9 cellular contexts compared by ENCODE assay signal in genomic region chr12:2179953-2180736, GRCh38.
DNase-seq lines count a peak whose midpoint lies in the region; ATAC-seq and TF ChIP-seq lines count a peak whose summit lies in the region.
"Had no signal": no experiment of that assay in that cellular context is flagged by ENCODE, and none has a peak within 500 bp of the region (broad histone marks: within the 10 kb centered on the region; RNA-seq: fewer than 3 reads in every experiment).

No MANE protein-coding gene starts in this region.

- H3K27ac ChIP-seq in heart left ventricle: peak overlapping the region; percentile 56 to 90 (median 78)

- WGBS in heart left ventricle, 4 donors: 50 to 64% (median 61%) methylated on average over 9 of the region's 9 CpGs

- no peak for TF ChIP-seq POLR2A in heart left ventricle (IDR thresholded peaks at IDR 0.05)

- ATAC-seq in heart left ventricle: peak; percentile 80 to 89 (median 88)

- no peaks in the 10 kb centered on the region for H3K27me3 ChIP-seq in heart left ventricle

- intact Hi-C loops in heart left ventricle (cut with DNase I): loop anchor here in 4 of 10 donors (5.0 to 10.0 kb wide), 5 partner anchors 92 to 115 kb away; no protein-coding TSS in a partner anchor

- peak; percentile 48 for DNase-seq in Caki2 (ENCODE audit: low read depth)
- DNase-seq in amniotic epithelial cell (ENCODE audit: low read depth): peak; percentile 91
- DNase-seq in heart left ventricle: peak; percentile 51 to 91 (median 81)
- DNase-seq in renal cortical epithelial cell (ENCODE audit: low read depth): peak; percentile 74
- DNase-seq in activated CD8-positive, alpha-beta memory T cell treated with anti-CD3 and anti-CD28 coated beads, Interleukin-2, amount 50 U/mL, for 48 hours: no peak
- DNase-seq in midbrain (lab: John Stamatoyannopoulos, UW): no peak
- DNase-seq in MV-4-11 (lab: John Stamatoyannopoulos, UW): no peak
- no peak for DNase-seq in DMS 273 (lab: John Stamatoyannopoulos, UW; ENCODE audit: unreplicated experiment)
- DNase-seq: NCI-H510A treated with DMSO at 0.1 percent for 48 hours had no signal

- peaks cover 9 to 70% (median 46%) of the 10 kb centered on the region in 12 donors for H3K4me1 ChIP-seq in heart left ventricle

- H3K36me3 ChIP-seq in heart left ventricle: peaks cover 0 to 16% (median 0%) of the 10 kb centered on the region in 9 donors

- no peak overlapping the region for H3K4me3 ChIP-seq in heart left ventricle

- no peak for TF ChIP-seq CTCF in heart left ventricle (IDR thresholded peaks at IDR 0.05)

- H3K9me3 ChIP-seq in heart left ventricle: no peaks in the 10 kb centered on the region

- in situ Hi-C loops in Caki2 (cut with HindIII; ENCODE audit: low pct_unique_long_range_greater_than_20kb, low sequenced_read_pairs): no loop called here

Comparison
In these comparisons a context has a peak if more than half of its experiments do, and no peak if none do; other contexts are left out.
1. DNase-seq: peak in Caki2 (single experiment), amniotic epithelial cell (single experiment), heart left ventricle (5 of 5) and renal cortical epithelial cell (single experiment); none in activated CD8-positive, alpha-beta memory T cell treated with anti-CD3 and anti-CD28 coated beads, Interleukin-2, amount 50 U/mL, for 48 hours (single experiment), midbrain (single experiment), MV-4-11 (single experiment) and DMS 273 (single experiment).